ENCODE assay signal across 10 cellular contexts in the genomic region with DNA sequence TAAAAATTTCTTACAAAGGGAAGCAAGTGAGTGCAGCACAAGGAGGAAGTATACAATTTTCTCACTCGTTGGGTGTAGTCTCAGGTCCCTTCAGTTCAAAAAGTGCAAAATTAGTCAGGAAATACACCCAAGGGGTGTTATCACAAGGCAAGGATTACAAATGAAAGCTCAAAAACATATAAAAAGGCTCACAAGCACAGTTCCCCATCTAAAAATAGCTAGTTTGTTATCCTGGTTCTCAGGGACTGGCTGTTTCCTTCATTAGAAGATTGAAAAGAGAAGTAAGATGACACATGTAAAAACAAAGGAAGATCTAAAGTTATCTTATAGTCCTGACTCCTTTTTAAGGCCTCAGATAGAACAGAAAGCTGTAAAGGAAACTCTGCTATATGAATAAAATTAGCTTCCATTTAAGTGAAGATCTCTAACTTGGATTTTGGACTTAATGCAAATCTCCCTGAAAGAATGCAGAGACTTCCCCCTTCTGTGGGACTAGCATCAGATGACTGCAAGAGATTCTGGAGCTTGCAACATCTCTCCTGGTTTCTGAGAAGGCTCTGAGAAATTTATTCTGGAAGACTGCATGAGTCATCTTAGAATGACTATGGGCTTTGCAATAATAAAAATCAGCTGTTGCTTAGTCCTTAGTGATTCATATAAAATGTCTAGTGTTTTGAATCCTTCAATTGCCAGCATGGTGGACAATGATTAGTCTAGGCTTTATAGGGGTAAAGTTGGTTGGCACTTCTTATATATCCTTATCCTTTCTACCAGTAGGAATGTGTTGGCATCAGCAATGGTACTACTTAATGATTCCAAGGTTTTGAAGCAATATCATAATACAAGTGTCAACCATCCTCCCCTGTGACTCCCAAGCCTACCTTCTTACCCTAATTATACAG. TPM values are rescaled to one million over a fixed set of nuclear protein-coding genes. Genes with fewer than 3 reads are reported as not detected.
DNase-seq lines count a peak whose midpoint lies in the region; ATAC-seq, FAIRE-seq and TF ChIP-seq lines count a peak whose summit lies in the region.
"Had no signal": no experiment of that assay in that cellular context is flagged by ENCODE, and none has a peak within 500 bp of the region (broad histone marks: within the 10 kb centered on the region; RNA-seq: fewer than 3 reads in every experiment).

No MANE protein-coding gene starts in this region.

- no peak for DNase-seq in activated CD4-positive, alpha-beta T cell treated with anti-CD3 and anti-CD28 coated beads, Interleukin-2, amount 10 ng/mL, durations not matched to agents 7 days and 5 days
- no peak for DNase-seq in activated CD4-positive, alpha-beta T cell treated with anti-CD3 and anti-CD28 coated beads for 1 hour
- DNase-seq in bronchial epithelial cell (ENCODE audit: low read depth) (peak; percentile 99), right lobe of liver (no peak), NCI-H510A (lab: John Stamatoyannopoulos, UW) (no peak), activated gamma-delta T cell treated with Interleukin-2 at 50 U/mL for 16 hours (no peak)
- DNase-seq in effector CD4-positive, alpha-beta T cell: no peak

- H3K4me3 ChIP-seq in bronchial epithelial cell (ENCODE audit: low read depth, low read length): no peak overlapping the region
- no peak overlapping the region for H3K4me3 ChIP-seq in right lobe of liver
- H3K4me3 ChIP-seq in urinary bladder (ENCODE audit: low read depth, low read length): no peak overlapping the region

- peaks cover 0 to 8% (median 0%) of the 10 kb centered on the region in 4 donors for H3K4me1 ChIP-seq in right lobe of liver
- H3K4me1 ChIP-seq in urinary bladder (ENCODE audit: insufficient read depth): peaks cover 4% of the 10 kb centered on the region

- intact Hi-C loops in right lobe of liver (cut with DNase I): no loop called here

- H3K9me3 ChIP-seq in right lobe of liver: no peaks in the 10 kb centered on the region

- peak overlapping the region in 2 of 3 donors; percentile 4 to 55 for H3K27ac ChIP-seq in right lobe of liver
- H3K27ac ChIP-seq in urinary bladder (ENCODE audit: low read depth): peak overlapping the region; percentile 67

- CTCF ChIA-PET in activated CD4-positive, alpha-beta T cell treated with anti-CD3 and anti-CD28 coated beads, Interleukin-2, amount 10 ng/mL, durations not matched to agents 7 days and 5 days (lab: Charles Lee): no interaction called here

- FAIRE-seq in bronchial epithelial cell (lab: Jason Lieb, UNC): no peak
- FAIRE-seq: TTC549 had no signal

- peak; percentile 30 to 61 (median 57) for ATAC-seq in right lobe of liver

- no peaks in the 10 kb centered on the region for H3K27me3 ChIP-seq in bronchial epithelial cell (ENCODE audit: control insufficient read depth, insufficient read depth, low read length)
- H3K27me3 ChIP-seq in right lobe of liver: no peaks in the 10 kb centered on the region

- H3K9me3 Mint-ChIP-seq in activated CD4-positive, alpha-beta T cell treated with anti-CD3 and anti-CD28 coated beads, Interleukin-2, amount 10 ng/mL, durations not matched to agents 7 days and 5 days: peaks cover 2% of the 10 kb centered on the region
- H3K9me3 Mint-ChIP-seq: CD4-positive, CD25-positive, alpha-beta regulatory T cell had no signal

- TF ChIP-seq CTCF in bronchial epithelial cell (IDR thresholded peaks at IDR 0.05; ENCODE audit: insufficient read depth, low read length, severe bottlenecking): no peak
- no peak for TF ChIP-seq CTCF in right lobe of liver (IDR thresholded peaks at IDR 0.05)

- peaks cover 3% of the 10 kb centered on the region for H3K4me1 Mint-ChIP-seq in activated CD4-positive, alpha-beta T cell treated with anti-CD3 and anti-CD28 coated beads, Interleukin-2, amount 10 ng/mL, durations not matched to agents 7 days and 5 days

- H3K27ac Mint-ChIP-seq in activated CD4-positive, alpha-beta T cell treated with anti-CD3 and anti-CD28 coated beads, Interleukin-2, amount 10 ng/mL, durations not matched to agents 7 days and 5 days: peak overlapping the region; percentile 23
- H3K27ac Mint-ChIP-seq: CD4-positive, CD25-positive, alpha-beta regulatory T cell had no signal

- no peak for TF ChIP-seq POLR2A in right lobe of liver (IDR thresholded peaks at IDR 0.05)

- WGBS in right lobe of liver (ENCODE audit: insufficient coverage, low coverage, low lambda C conversion rate, missing lambda C conversion rate): 23% methylated on average over 1 of the region's 1 CpG
- WGBS in urinary bladder: 23% methylated on average over 1 of the region's 1 CpG

- no peaks in the 10 kb centered on the region for H3K27me3 Mint-ChIP-seq in activated CD4-positive, alpha-beta T cell treated with anti-CD3 and anti-CD28 coated beads, Interleukin-2, amount 10 ng/mL, durations not matched to agents 7 days and 5 days
- H3K27me3 Mint-ChIP-seq: CD4-positive, CD25-positive, alpha-beta regulatory T cell had no signal

- POLR2A ChIA-PET in activated CD4-positive, alpha-beta T cell treated with anti-CD3 and anti-CD28 coated beads, Interleukin-2, amount 10 ng/mL, durations not matched to agents 7 days and 5 days (lab: Charles Lee): no interaction called here

- H3K36me3 Mint-ChIP-seq in activated CD4-positive, alpha-beta T cell treated with anti-CD3 and anti-CD28 coated beads, Interleukin-2, amount 10 ng/mL, durations not matched to agents 7 days and 5 days (ENCODE audit: low read depth): no peaks in the 10 kb centered on the region
- H3K36me3 Mint-ChIP-seq: CD4-positive, CD25-positive, alpha-beta regulatory T cell had no signal

- H3K36me3 ChIP-seq in bronchial epithelial cell (ENCODE audit: control insufficient read depth, insufficient read depth, low read length) (no peaks in the 10 kb centered on the region), right lobe of liver (no peaks in the 10 kb centered on the region), urinary bladder (ENCODE audit: insufficient read depth) (no peaks in the 10 kb centered on the region)

- H3K4me3 Mint-ChIP-seq in activated CD4-positive, alpha-beta T cell treated with anti-CD3 and anti-CD28 coated beads, Interleukin-2, amount 10 ng/mL, durations not matched to agents 7 days and 5 days: no peak overlapping the region
- H3K4me3 Mint-ChIP-seq: CD4-positive, CD25-positive, alpha-beta regulatory T cell had no signal

RNA-seq across cellular contexts. Expression of a gene that starts 25.4 kb away (rescaled TPM):
- not detected for total RNA-seq in activated CD4-positive, alpha-beta T cell treated with anti-CD3 and anti-CD28 coated beads, Interleukin-2, amount 10 ng/mL, durations not matched to agents 7 days and 5 days
- 0.51 and 0.79 TPM in 2 replicates for total RNA-seq in bronchial epithelial cell
- 10 to 100 TPM in 5 of 6 experiments, 1 to 10 TPM in 1; 7.3 to 32.8 (median 14.0) TPM for total RNA-seq in right lobe of liver
- total RNA-seq in urinary bladder: 167 TPM
- 21.4 TPM for polyA plus RNA-seq in urinary bladder
- polyA plus RNA-seq: CD4-positive, CD25-positive, alpha-beta regulatory T cell had no signal

RNA-seq across cellular contexts. Expression of a gene that starts 35.1 kb away (rescaled TPM):
- total RNA-seq in activated CD4-positive, alpha-beta T cell treated with anti-CD3 and anti-CD28 coated beads, Interleukin-2, amount 10 ng/mL, durations not matched to agents 7 days and 5 days: not detected
- total RNA-seq in bronchial epithelial cell: not detected in 2 replicates
- 1,000 to 10,000 TPM in 5 of 6 experiments, 100 to 1,000 TPM in 1; 926 to 1,698 (median 1,449) TPM for total RNA-seq in right lobe of liver
- not detected for total RNA-seq in urinary bladder
- 0.47 TPM for polyA plus RNA-seq in urinary bladder
- total RNA-seq: CD4-positive, CD25-positive, alpha-beta regulatory T cell had no signal
- polyA plus RNA-seq: CD4-positive, CD25-positive, alpha-beta regulatory T cell had no signal

Comparison
In these comparisons a context has a peak if more than half of its experiments do, and no peak if none do; other contexts are left out.
1. RNA of a gene that starts 35.1 kb away (total RNA-seq): 926 to 1,698 TPM in right lobe of liver; not detected in urinary bladder (single experiment), not detected in activated CD4-positive, alpha-beta T cell treated with anti-CD3 and anti-CD28 coated beads, Interleukin-2, amount 10 ng/mL, durations not matched to agents 7 days and 5 days and not detected in bronchial epithelial cell; every median in the first group is over 100 times any median in the second.